In the genomic region with DNA sequence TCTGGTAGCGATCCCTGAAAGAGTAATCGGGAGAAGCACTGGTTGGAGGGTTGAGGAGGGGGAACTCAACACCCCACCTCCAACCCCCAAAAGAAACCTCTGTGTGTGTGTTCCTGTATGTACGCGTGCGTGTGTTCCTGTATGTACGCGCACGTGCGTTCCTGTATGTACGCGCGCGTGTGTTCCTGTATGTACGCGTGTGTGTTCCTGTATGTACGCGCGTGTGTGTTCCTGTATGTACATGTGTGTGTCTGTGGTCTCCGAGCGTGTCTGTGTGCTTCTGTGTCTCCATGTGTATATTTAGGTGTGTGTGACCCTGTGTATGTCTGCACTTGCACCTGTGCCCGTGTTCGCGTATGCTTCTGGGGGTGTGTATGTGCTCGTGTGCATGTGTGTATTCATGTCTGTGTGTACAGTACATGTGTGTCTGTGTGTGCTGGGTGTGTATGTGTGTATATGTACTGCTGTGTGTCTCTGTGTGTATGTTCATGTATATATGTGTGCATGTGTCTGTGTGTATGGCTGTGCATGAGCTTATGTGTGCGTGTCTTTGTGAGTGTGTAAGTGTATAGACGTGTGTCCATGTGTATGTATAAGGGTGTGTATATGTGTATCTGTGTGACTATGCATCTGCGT, we compare ENCODE assay signal across 11 cellular contexts. TPM values are rescaled to one million over a fixed set of nuclear protein-coding genes. Genes with fewer than 3 reads are reported as not detected.
DNase-seq lines count a peak whose midpoint lies in the region; ATAC-seq and TF ChIP-seq lines count a peak whose summit lies in the region.
"Had no signal": no experiment of that assay in that cellular context is flagged by ENCODE, and none has a peak within 500 bp of the region (broad histone marks: within the 10 kb centered on the region; RNA-seq: fewer than 3 reads in every experiment).

No MANE protein-coding gene starts in this region.

- H3K9me3 Mint-ChIP-seq in activated naive CD4-positive, alpha-beta T cell treated with anti-CD3 and anti-CD28 coated beads, Interleukin-2, amount 50 U/mL, for 24 hours: no peaks in the 10 kb centered on the region
- no peaks in the 10 kb centered on the region for H3K9me3 Mint-ChIP-seq in naive thymus-derived CD4-positive, alpha-beta T cell

- no peaks in the 10 kb centered on the region for H3K27me3 ChIP-seq in naive thymus-derived CD4-positive, alpha-beta T cell (ENCODE audit: control insufficient read depth in 2 of 2, insufficient read depth in 2 of 2, low read length in 2 of 2)
- H3K27me3 ChIP-seq in vagina (no peaks in the 10 kb centered on the region), A673 (replicated peaks; ENCODE audit: insufficient read depth, low read depth, low read length, poor library complexity) (no peaks in the 10 kb centered on the region)
- H3K27me3 ChIP-seq: cardiac muscle cell had no signal

- BruUV-seq in A673 (replicated peaks; lab: Mats Ljungman, UMichigan): no TSS peak

- H3K4me3 ChIP-seq in naive thymus-derived CD4-positive, alpha-beta T cell (ENCODE audit: low read length): peak overlapping the region; percentile 65
- peak overlapping the region; percentile 44 to 48 for H3K4me3 ChIP-seq in vagina
- no peak overlapping the region for H3K4me3 ChIP-seq in A673 (ENCODE audit: low read depth, low read length, poor library complexity, severe bottlenecking)
- H3K4me3 ChIP-seq: cardiac muscle cell had no signal

- H3K9me3 ChIP-seq in naive thymus-derived CD4-positive, alpha-beta T cell (ENCODE audit: control insufficient read depth in 2 of 3, low read length in 3 of 3): no peaks in the 10 kb centered on the region
- no peaks in the 10 kb centered on the region for H3K9me3 ChIP-seq in vagina
- no peaks in the 10 kb centered on the region for H3K9me3 ChIP-seq in A673 (ENCODE audit: low read depth, low read length, poor library complexity, severe bottlenecking)

- DNase-seq in activated naive CD4-positive, alpha-beta T cell treated with Interleukin-2 at 50 U/mL for 16 hours: no peak
- no peak for DNase-seq in caudate nucleus (lab: John Stamatoyannopoulos, UW)
- DNase-seq in naive thymus-derived CD4-positive, alpha-beta T cell: no peak
- no peak for DNase-seq in vagina (ENCODE audit: extremely low spot score in 2 of 2)
- DNase-seq in NCI-H226: no peak
- DNase-seq in A673 (ENCODE audit: low spot score): no peak
- no peak for DNase-seq in NCI-H1436 (lab: John Stamatoyannopoulos, UW)
- DNase-seq: NCI-H2227 treated with DMSO at 0.1 percent for 48 hours, T-helper 9 cell had no signal

- no peaks in the 10 kb centered on the region for H3K27me3 Mint-ChIP-seq in activated naive CD4-positive, alpha-beta T cell treated with anti-CD3 and anti-CD28 coated beads, Interleukin-2, amount 50 U/mL, for 24 hours
- no peaks in the 10 kb centered on the region for H3K27me3 Mint-ChIP-seq in naive thymus-derived CD4-positive, alpha-beta T cell

- H3K4me3 Mint-ChIP-seq in activated naive CD4-positive, alpha-beta T cell treated with anti-CD3 and anti-CD28 coated beads, Interleukin-2, amount 50 U/mL, for 24 hours: peak overlapping the region; percentile 73
- peak overlapping the region; percentile 73 to 88 (median 78) for H3K4me3 Mint-ChIP-seq in naive thymus-derived CD4-positive, alpha-beta T cell

- H3K4me1 Mint-ChIP-seq in activated naive CD4-positive, alpha-beta T cell treated with anti-CD3 and anti-CD28 coated beads, Interleukin-2, amount 50 U/mL, for 24 hours: peaks cover 39% of the 10 kb centered on the region
- H3K4me1 Mint-ChIP-seq in naive thymus-derived CD4-positive, alpha-beta T cell: peaks cover 12 to 53% (median 22%) of the 10 kb centered on the region in 7 donors

- TF ChIP-seq POLR2A in vagina (IDR thresholded peaks at IDR 0.05): no peak

- H3K27ac Mint-ChIP-seq in activated naive CD4-positive, alpha-beta T cell treated with anti-CD3 and anti-CD28 coated beads, Interleukin-2, amount 50 U/mL, for 24 hours: peak overlapping the region; percentile 91
- peak overlapping the region; percentile 5 to 92 (median 90) for H3K27ac Mint-ChIP-seq in naive thymus-derived CD4-positive, alpha-beta T cell

- H3K4me1 ChIP-seq in naive thymus-derived CD4-positive, alpha-beta T cell (ENCODE audit: control insufficient read depth in 2 of 2, insufficient read depth in 2 of 2, low read length in 2 of 2): peaks cover 15 to 17% of the 10 kb centered on the region in 2 donors
- H3K4me1 ChIP-seq in vagina (peaks cover 23% of the 10 kb centered on the region), A673 (ENCODE audit: insufficient read depth, low read length, poor library complexity, severe bottlenecking) (peaks cover 10% of the 10 kb centered on the region)

- ATAC-seq in naive thymus-derived CD4-positive, alpha-beta T cell: peak; percentile 6

- no peaks in the 10 kb centered on the region for H3K36me3 Mint-ChIP-seq in activated naive CD4-positive, alpha-beta T cell treated with anti-CD3 and anti-CD28 coated beads, Interleukin-2, amount 50 U/mL, for 24 hours
- peaks cover 0 to under 1% (median 0%) of the 10 kb centered on the region in 5 donors for H3K36me3 Mint-ChIP-seq in naive thymus-derived CD4-positive, alpha-beta T cell

- POLR2A ChIA-PET in naive thymus-derived CD4-positive, alpha-beta T cell (lab: Charles Lee): interaction anchor here (0.9 to 5.9 kb wide), 6 partner anchors 16 to 159 kb away, joined by 3 to 91 read pairs (median 4); a partner anchor contains a TSS
- POLR2A ChIA-PET in A673 (lab: Charles Lee; ENCODE audit: low non-redundant PET): no interaction called here

- intact Hi-C loops in naive thymus-derived CD4-positive, alpha-beta T cell (cut with micrococcal nuclease): loop anchor here (1.0 to 2.0 kb wide), 7 partner anchors 12 to 145 kb away; a partner anchor contains a TSS
- intact Hi-C loops in vagina (cut with DNase I): no loop called here
- intact Hi-C loops in A673 (cut with micrococcal nuclease; ENCODE audit: unreplicated experiment): no loop called here

- no peaks in the 10 kb centered on the region for H3K36me3 ChIP-seq in naive thymus-derived CD4-positive, alpha-beta T cell (ENCODE audit: control insufficient read depth in 2 of 3, insufficient read depth in 3 of 3, low read length in 3 of 3)
- H3K36me3 ChIP-seq in vagina (no peaks in the 10 kb centered on the region), A673 (ENCODE audit: insufficient read depth, low read length, poor library complexity, severe bottlenecking) (no peaks in the 10 kb centered on the region)
- H3K36me3 ChIP-seq: cardiac muscle cell had no signal

- CTCF ChIA-PET in naive thymus-derived CD4-positive, alpha-beta T cell (lab: Charles Lee): interaction anchor here (1.0 kb wide), 1 partner anchor 15 kb away, joined by 3 read pairs; no protein-coding TSS in a partner anchor
- CTCF ChIA-PET in A673 (lab: Charles Lee): no interaction called here

- TF ChIP-seq CTCF in vagina (IDR thresholded peaks at IDR 0.05) (no peak), A673 (conservative IDR thresholded peaks at IDR 0.05; ENCODE audit: low read depth, low read length) (no peak)

- H3K27ac ChIP-seq in caudate nucleus (ENCODE audit: low read depth, low read length): peak overlapping the region; percentile 5
- H3K27ac ChIP-seq in naive thymus-derived CD4-positive, alpha-beta T cell (ENCODE audit: low read depth, low read length): no peak overlapping the region
- peak overlapping the region; percentile 87 for H3K27ac ChIP-seq in vagina
- H3K27ac ChIP-seq in A673 (ENCODE audit: low read depth, low read length, poor library complexity, severe bottlenecking): no peak overlapping the region
- H3K27ac ChIP-seq: cardiac muscle cell had no signal

RNA-seq across cellular contexts. Expression of a gene that starts 42.9 kb away (rescaled TPM):
- total RNA-seq in naive thymus-derived CD4-positive, alpha-beta T cell: 1,000 to 10,000 TPM in 1 of 5 experiments, 100 to 1,000 TPM in 4; 142 to 1,870 (median 168) TPM
- 100 to 1,000 TPM; 153 to 190 TPM for polyA plus RNA-seq in naive thymus-derived CD4-positive, alpha-beta T cell
- total RNA-seq in vagina (145 TPM), A673 (2021) (57.3 and 70.1 TPM in 2 replicates)

Comparison
In these comparisons a context has a peak if more than half of its experiments do, and no peak if none do; other contexts are left out.
1. H3K27ac ChIP-seq: peak in caudate nucleus (single experiment) and vagina (single experiment); none in naive thymus-derived CD4-positive, alpha-beta T cell (single experiment) and A673 (single experiment).
2. intact Hi-C loops: an anchor here in naive thymus-derived CD4-positive, alpha-beta T cell (1.0 to 2.0 kb wide); none called in vagina and A673.